ENCODE assay signal across 9 cellular contexts in the genomic region with DNA sequence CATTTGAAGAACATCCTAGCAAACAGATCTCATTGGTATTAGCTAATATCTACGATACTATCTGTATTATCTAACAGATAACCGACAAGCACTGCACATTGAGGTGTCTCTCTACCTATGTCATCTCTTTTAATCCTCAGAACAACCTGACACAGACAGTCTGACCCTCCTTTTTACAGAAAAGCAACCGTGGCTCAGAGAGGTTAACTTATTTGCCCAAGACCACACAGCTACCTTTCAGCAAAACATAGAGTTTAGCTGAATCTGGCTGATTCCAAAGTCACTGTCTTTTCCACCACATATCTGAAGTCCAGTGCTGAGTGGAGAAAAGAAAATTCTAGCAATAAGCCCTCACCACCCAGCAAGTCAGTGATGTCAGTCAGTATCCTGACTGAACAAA.
"Had no signal": no experiment of that assay in that cellular context is flagged by ENCODE, and none has a peak within 500 bp of the region (broad histone marks: within the 10 kb centered on the region; RNA-seq: fewer than 3 reads in every experiment).

No MANE protein-coding gene starts in this region.

- H3K9me3 ChIP-seq: HAP-1 had no signal

- H2AFZ ChIP-seq: GM23248 had no signal

- H3K36me3 ChIP-seq: HAP-1 had no signal

- H3K27ac Mint-ChIP-seq: IgD-negative memory B cell had no signal

- H3K4me3 ChIP-seq: GM23248, HAP-1 had no signal

- DNase-seq: GM23248, GOT3, H7, KG1 had no signal

- ATAC-seq: HCT116, HepG2 had no signal

- H3K27ac ChIP-seq: GM23248, HL-60 had no signal

- H3K36me3 Mint-ChIP-seq: IgD-negative memory B cell had no signal

- H3K9ac ChIP-seq: GM23248 had no signal
